10 cellular contexts compared by ENCODE assay signal in genomic region chr7:155372782-155373358, GRCh38.
DNase-seq lines count a peak whose midpoint lies in the region; ATAC-seq and TF ChIP-seq lines count a peak whose summit lies in the region.
"Had no signal": no experiment of that assay in that cellular context is flagged by ENCODE, and none has a peak within 500 bp of the region (broad histone marks: within the 10 kb centered on the region; RNA-seq: fewer than 3 reads in every experiment).

No MANE protein-coding gene starts in this region.

- H2BK20ac ChIP-seq in IMR-90 (ENCODE audit: low read depth, low read length), result no peak overlapping the region

- no peak overlapping the region for H3K4ac ChIP-seq in IMR-90 (ENCODE audit: low read depth, low read length)

- H3K18ac ChIP-seq in IMR-90 (ENCODE audit: low read depth, low read length), result no peak overlapping the region

- peaks cover 71% of the 10 kb centered on the region for H3K27me3 ChIP-seq in IMR-90 (ENCODE audit: control insufficient read depth, insufficient read depth, low read length)
- H3K27me3 ChIP-seq in skeletal muscle tissue (ENCODE audit: control insufficient read depth in 3 of 3, insufficient read depth in 3 of 3, low read length in 3 of 3), result peaks cover 66 to 88% (median 73%) of the 10 kb centered on the region in 3 donors

- H3K36me3 Mint-ChIP-seq in T-helper 1 cell treated with Interleukin-12 subunit alpha and Interleukin-12 subunit beta and Interleukin-4 antibody, amounts not matched to agents 30 μg/mL and 1 μg/mL, for 36 hours (ENCODE audit: low read depth), result peaks cover 3% of the 10 kb centered on the region
- no peaks in the 10 kb centered on the region for H3K36me3 Mint-ChIP-seq in glutamatergic neuron (ENCODE audit: unreplicated experiment)

- no peak overlapping the region for H4K8ac ChIP-seq in IMR-90 (ENCODE audit: low read depth in 2 of 2, low read length in 2 of 2)

- POLR2A ChIA-PET in IMR-90 (lab: Charles Lee; ENCODE audit: unreplicated experiment), result no interaction called here

- intact Hi-C loops in IMR-90 (cut with micrococcal nuclease), result loop anchor here (10.0 kb wide), 2 partner anchors 82 to 368 kb away; partner anchors contain the start of genes EN2 and PAXIP1

- H2AK5ac ChIP-seq in IMR-90 (ENCODE audit: low read depth, low read length), result no peak overlapping the region

- no peak for TF ChIP-seq RAD21 in IMR-90 (IDR thresholded peaks at IDR 0.05; ENCODE audit: low read length)

- peaks cover 20% of the 10 kb centered on the region for H3K4me1 Mint-ChIP-seq in T-helper 1 cell treated with Interleukin-12 subunit alpha and Interleukin-12 subunit beta and Interleukin-4 antibody, amounts not matched to agents 30 μg/mL and 1 μg/mL, for 36 hours (ENCODE audit: low read depth)
- H3K4me1 Mint-ChIP-seq in glutamatergic neuron (ENCODE audit: low read depth, unreplicated experiment), result peaks cover 18% of the 10 kb centered on the region

- peak overlapping the region; percentile 69; the same call in 1 of the 2 replicates for H3K4me2 ChIP-seq in IMR-90 (ENCODE audit: low read depth, low read length)

- BruUV-seq in IMR-90 (replicated peaks; lab: Mats Ljungman, UMichigan), result no TSS peak

- no peak overlapping the region for H4K5ac ChIP-seq in IMR-90 (ENCODE audit: low read depth, low read length)

- WGBS in IMR-90 (ENCODE audit: extremely low coverage in 2 of 2, insufficient read length in 1 of 2), 2 experiments, result 3% methylated on average over 6 of the region's 28 CpGs; no CpG with 5 or more reads in 1 of the 2 experiments

- H3K23ac ChIP-seq in IMR-90 (ENCODE audit: low read depth, low read length), result no peak overlapping the region

- no peaks in the 10 kb centered on the region for H3K9me3 Mint-ChIP-seq in T-helper 1 cell treated with Interleukin-12 subunit alpha and Interleukin-12 subunit beta and Interleukin-4 antibody, amounts not matched to agents 30 μg/mL and 1 μg/mL, for 36 hours
- H3K9me3 Mint-ChIP-seq in glutamatergic neuron (ENCODE audit: unreplicated experiment), result peaks cover 30% of the 10 kb centered on the region

- H2BK5ac ChIP-seq in IMR-90 (ENCODE audit: low read depth, low read length, poor library complexity, severe bottlenecking), result no peak overlapping the region

- peak overlapping the region; percentile 63 for H3K27ac Mint-ChIP-seq in T-helper 1 cell treated with Interleukin-12 subunit alpha and Interleukin-12 subunit beta and Interleukin-4 antibody, amounts not matched to agents 30 μg/mL and 1 μg/mL, for 36 hours
- no peak overlapping the region for H3K27ac Mint-ChIP-seq in glutamatergic neuron (ENCODE audit: unreplicated experiment)

- H2BK120ac ChIP-seq in IMR-90 (ENCODE audit: low read depth, low read length), result no peak overlapping the region

- no peaks in the 10 kb centered on the region for H3K79me1 ChIP-seq in IMR-90 (ENCODE audit: low read depth in 1 of 2, low read length in 2 of 2)

- no peak overlapping the region for H3K9ac ChIP-seq in IMR-90 (ENCODE audit: low read depth, low read length)
- peak overlapping the region in 1 of 3 donors; percentile 50 for H3K9ac ChIP-seq in skeletal muscle tissue (ENCODE audit: low read depth in 1 of 3, low read length in 3 of 3)

- H3K4me3 ChIP-seq in IMR-90 (ENCODE audit: insufficient read depth, low read depth, low read length), result no peak overlapping the region
- H3K4me3 ChIP-seq in skeletal muscle tissue (ENCODE audit: low read length in 3 of 3), result peak overlapping the region; percentile 30 to 60 (median 48)
- H3K4me3 ChIP-seq: prostate gland had no signal

- dilution Hi-C loops in IMR-90 (cut with HindIII; ENCODE audit: low sequenced_read_pairs, unreplicated experiment), result no loop called here

- no peaks in the 10 kb centered on the region; the same call in 1 of the 2 replicates for H4K20me1 ChIP-seq in IMR-90 (ENCODE audit: insufficient read depth, low read length)

- H3K56ac ChIP-seq in IMR-90 (ENCODE audit: extremely low read depth, insufficient read depth, low read length), result no peak overlapping the region

- no peak for ATAC-seq in IMR-90 (ENCODE audit: low read depth)

- H3K27me3 Mint-ChIP-seq in T-helper 1 cell treated with Interleukin-12 subunit alpha and Interleukin-12 subunit beta and Interleukin-4 antibody, amounts not matched to agents 30 μg/mL and 1 μg/mL, for 36 hours (ENCODE audit: low read depth), result peaks cover 82% of the 10 kb centered on the region
- H3K27me3 Mint-ChIP-seq in glutamatergic neuron (ENCODE audit: unreplicated experiment), result peaks cover 39% of the 10 kb centered on the region

- H2AK9ac ChIP-seq in IMR-90 (replicated peaks; ENCODE audit: low read depth, low read length, poor library complexity), result no peak overlapping the region

- peaks cover 2% of the 10 kb centered on the region; the same call in 1 of the 2 replicates for H3K4me1 ChIP-seq in IMR-90 (ENCODE audit: control insufficient read depth, insufficient read depth, low read length)
- peaks cover 26 to 39% (median 38%) of the 10 kb centered on the region in 3 donors for H3K4me1 ChIP-seq in skeletal muscle tissue (ENCODE audit: control insufficient read depth in 3 of 3, insufficient read depth in 3 of 3, low read length in 3 of 3)
- H3K4me1 ChIP-seq: prostate gland had no signal

- peak overlapping the region; percentile 34 for H3K4me3 Mint-ChIP-seq in T-helper 1 cell treated with Interleukin-12 subunit alpha and Interleukin-12 subunit beta and Interleukin-4 antibody, amounts not matched to agents 30 μg/mL and 1 μg/mL, for 36 hours
- H3K4me3 Mint-ChIP-seq in glutamatergic neuron (ENCODE audit: unreplicated experiment), result peak overlapping the region; percentile 59

- no peak overlapping the region for H4K91ac ChIP-seq in IMR-90 (ENCODE audit: insufficient read depth, low read depth, low read length)

- H3K36me3 ChIP-seq in IMR-90 (ENCODE audit: control insufficient read depth, insufficient read depth, low read length) (no peaks in the 10 kb centered on the region), skeletal muscle tissue (ENCODE audit: control insufficient read depth in 3 of 3, insufficient read depth in 3 of 3, low read length in 3 of 3) (no peaks in the 10 kb centered on the region)
- H3K36me3 ChIP-seq: prostate gland had no signal

- DNase-seq in T-helper 1 cell (no peak), IMR-90 (no peak), glutamatergic neuron (no peak), dermis blood vessel endothelial cell (no peak), NCI-H1436 (lab: John Stamatoyannopoulos, UW) (no peak), HT-29 (ENCODE audit: low spot score) (no peak)
- DNase-seq: NCI-H69 had no signal

- no peak for TF ChIP-seq POLR2A in IMR-90 (IDR thresholded peaks at IDR 0.05; ENCODE audit: low read depth, low read length)

- no peak overlapping the region for H3K14ac ChIP-seq in IMR-90 (replicated peaks; ENCODE audit: low read depth, low read length)

- H3K9me3 ChIP-seq in IMR-90 (ENCODE audit: control insufficient read depth, insufficient read depth, low read length), result peaks cover 8% of the 10 kb centered on the region; the same call in 1 of the 2 replicates
- H3K9me3 ChIP-seq in skeletal muscle tissue (ENCODE audit: control insufficient read depth in 3 of 3, low read length in 3 of 3), result no peaks in the 10 kb centered on the region
- H3K9me3 ChIP-seq: prostate gland had no signal

- H2AFZ ChIP-seq in IMR-90 (replicated peaks; ENCODE audit: low read length, poor library complexity), result peak overlapping the region; percentile 37

- H3K9me1 ChIP-seq in IMR-90 (ENCODE audit: insufficient read depth, low read length), result no peaks in the 10 kb centered on the region

- CTCF ChIA-PET in IMR-90 (lab: Yijun Ruan, JAX), result no interaction called here

- in situ Hi-C loops in IMR-90 (cut with MboI; ENCODE audit: low sequenced_read_pairs), result no loop called here

- no peak overlapping the region for H2BK15ac ChIP-seq in IMR-90 (ENCODE audit: low read depth, low read length)

- TF ChIP-seq CTCF in IMR-90 (conservative IDR thresholded peaks at IDR 0.05; ENCODE audit: low read depth, low read length), result no peak
- peak; percentile 1 for TF ChIP-seq CTCF in glutamatergic neuron (IDR thresholded peaks at IDR 0.05; ENCODE audit: partially characterized antibody, unreplicated experiment)

- H3K27ac ChIP-seq in IMR-90 (ENCODE audit: insufficient read depth, low read length) (no peak overlapping the region), skeletal muscle tissue (ENCODE audit: low read depth, low read length) (no peak overlapping the region)
- H3K27ac ChIP-seq: prostate gland had no signal

TF ChIP-seq in IMR-90, 13 proteins besides CTCF, POLR2A, EP300 and RAD21 (continues in another document):
- TF ChIP-seq RFX5 (IDR thresholded peaks at IDR 0.05; ENCODE audit: low read depth, low read length), result no peak
- TF ChIP-seq MAZ (IDR thresholded peaks at IDR 0.05; ENCODE audit: borderline replicate concordance, low read depth, low read length), result no peak
- TF ChIP-seq, protein P1, sequence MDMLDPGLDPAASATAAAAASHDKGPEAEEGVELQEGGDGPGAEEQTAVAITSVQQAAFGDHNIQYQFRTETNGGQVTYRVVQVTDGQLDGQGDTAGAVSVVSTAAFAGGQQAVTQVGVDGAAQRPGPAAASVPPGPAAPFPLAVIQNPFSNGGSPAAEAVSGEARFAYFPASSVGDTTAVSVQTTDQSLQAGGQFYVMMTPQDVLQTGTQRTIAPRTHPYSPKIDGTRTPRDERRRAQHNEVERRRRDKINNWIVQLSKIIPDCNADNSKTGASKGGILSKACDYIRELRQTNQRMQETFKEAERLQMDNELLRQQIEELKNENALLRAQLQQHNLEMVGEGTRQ (IDR thresholded peaks at IDR 0.05; ENCODE audit: low read depth, low read length), result no peak
- no peak for TF ChIP-seq CEBPB (IDR thresholded peaks at IDR 0.05; ENCODE audit: low read depth, low read length)
- no peak for TF ChIP-seq BHLHE40 (IDR thresholded peaks at IDR 0.05; ENCODE audit: low read depth, low read length)
- no peak for TF ChIP-seq ELK1 (IDR thresholded peaks at IDR 0.05; ENCODE audit: borderline replicate concordance, low read depth, low read length)
- no peak for TF ChIP-seq MAFK (IDR thresholded peaks at IDR 0.05; ENCODE audit: low read depth, low read length)
- TF ChIP-seq MXI1 (IDR thresholded peaks at IDR 0.05; ENCODE audit: borderline replicate concordance, low read depth, low read length), result no peak
- no peak for TF ChIP-seq RCOR1 (IDR thresholded peaks at IDR 0.05; ENCODE audit: insufficient replicate concordance, low read length)
- TF ChIP-seq SMC3 (IDR thresholded peaks at IDR 0.05; ENCODE audit: low read depth, low read length), result no peak
- TF ChIP-seq FOS (IDR thresholded peaks at IDR 0.05; ENCODE audit: low read depth, low read length), result no peak
- no peak for TF ChIP-seq NFE2L2 (IDR thresholded peaks at IDR 0.05; ENCODE audit: low read depth, low read length)
